Comparison of ENCODE assay signal across 20 cellular contexts in the genomic region with DNA sequence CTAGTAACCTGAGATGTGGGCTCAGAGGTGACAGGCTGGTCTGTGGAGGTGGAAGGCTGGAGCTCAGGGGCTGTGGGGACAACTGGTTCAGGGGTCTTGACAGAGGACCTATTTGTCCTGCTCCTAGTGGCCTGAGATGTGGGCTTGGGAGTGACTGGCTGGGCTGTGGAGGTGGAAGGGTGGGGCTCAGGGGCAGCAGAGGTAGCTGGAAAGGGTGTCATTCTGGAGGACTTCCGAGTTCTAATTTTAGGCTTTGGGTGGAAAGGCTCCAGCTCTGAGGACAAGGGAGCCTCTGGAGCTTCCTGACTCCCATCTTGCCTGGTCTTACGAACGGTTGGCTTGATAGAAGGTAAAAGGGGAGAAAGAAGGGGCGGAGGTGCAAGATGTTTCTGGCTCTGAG. TPM values are rescaled to one million over a fixed set of nuclear protein-coding genes. Genes with fewer than 3 reads are reported as not detected.
DNase-seq lines count a peak whose midpoint lies in the region; ATAC-seq and TF ChIP-seq lines count a peak whose summit lies in the region.
"Had no signal": no experiment of that assay in that cellular context is flagged by ENCODE, and none has a peak within 500 bp of the region (broad histone marks: within the 10 kb centered on the region; RNA-seq: fewer than 3 reads in every experiment).

No MANE protein-coding gene starts in this region.

- no peak overlapping the region for H2AFZ ChIP-seq in mesenchymal stem cell (ENCODE audit: low read depth, low read length)
- H2AFZ ChIP-seq in trophoblast cell (ENCODE audit: insufficient read depth, low read length, poor library complexity): no peak overlapping the region

- H3K9ac ChIP-seq in mesenchymal stem cell (ENCODE audit: low read length): no peak overlapping the region
- no peak overlapping the region for H3K9ac ChIP-seq in trophoblast cell (ENCODE audit: low read length)

- H3K27ac ChIP-seq in heart left ventricle: peak overlapping the region in 4 of 12 donors; percentile 9 to 38 (median 35)
- H3K27ac ChIP-seq in mesenchymal stem cell (ENCODE audit: low read length, poor library complexity, severe bottlenecking): no peak overlapping the region
- H3K27ac ChIP-seq in spleen: no peak overlapping the region
- no peak overlapping the region for H3K27ac ChIP-seq in trophoblast cell (ENCODE audit: low read depth, low read length)

- WGBS in heart left ventricle, 4 donors: 56 to 74% (median 63%) methylated on average over 4 of the region's 4 CpGs
- 97% methylated on average over 4 of the region's 4 CpGs for WGBS in mesenchymal stem cell
- 92 to 97% (median 97%) methylated on average over 4 of the region's 4 CpGs for WGBS in spleen, 5 donors
- WGBS in trophoblast cell (ENCODE audit: extremely low coverage, insufficient coverage, insufficient read length): no CpG with 5 or more reads among the region's 4 CpGs

- H3K18ac ChIP-seq in mesenchymal stem cell (ENCODE audit: low read depth in 1 of 2, low read length in 2 of 2): no peak overlapping the region
- no peak overlapping the region for H3K18ac ChIP-seq in trophoblast cell (ENCODE audit: low read length)

- H2BK5ac ChIP-seq in mesenchymal stem cell (ENCODE audit: low read depth, low read length, poor library complexity, severe bottlenecking) (no peak overlapping the region), trophoblast cell (ENCODE audit: low read depth, low read length, poor library complexity) (no peak overlapping the region)

- H4K12ac ChIP-seq in trophoblast cell (ENCODE audit: low read depth, low read length): no peak overlapping the region

- no peaks in the 10 kb centered on the region for H3K9me3 Mint-ChIP-seq in activated T-cell treated with anti-CD3 and anti-CD28 coated beads, Interleukin-2, amount 50 U/mL, for 24 hours
- no peaks in the 10 kb centered on the region for H3K9me3 Mint-ChIP-seq in activated T-cell treated with anti-CD3 and anti-CD28 coated beads, Interleukin-2, amount 50 U/mL, for 72 hours
- H3K9me3 Mint-ChIP-seq: CD4-positive, alpha-beta T cell; H9 had no signal

- H3K36me3 Mint-ChIP-seq in activated T-cell treated with anti-CD3 and anti-CD28 coated beads, Interleukin-2, amount 50 U/mL, for 24 hours (ENCODE audit: low read depth): peaks cover 83% of the 10 kb centered on the region
- H3K36me3 Mint-ChIP-seq in activated T-cell treated with anti-CD3 and anti-CD28 coated beads, Interleukin-2, amount 50 U/mL, for 72 hours (ENCODE audit: insufficient read depth in 2 of 2): peaks cover 19 to 26% of the 10 kb centered on the region in 2 donors

- H3K4me1 ChIP-seq in heart left ventricle (peaks cover 0 to 5% (median under 1%) of the 10 kb centered on the region in 12 donors), mesenchymal stem cell (ENCODE audit: control insufficient read depth, insufficient read depth, low read depth, low read length) (peaks cover 13% of the 10 kb centered on the region), spleen (peaks cover 0 to 10% (median 0%) of the 10 kb centered on the region in 6 donors), trophoblast cell (ENCODE audit: control insufficient read depth in 1 of 2, insufficient read depth in 2 of 2, low read length in 2 of 2) (peaks cover 3 to 13% of the 10 kb centered on the region in 2 experiments)
- H3K4me1 ChIP-seq: BE2C had no signal

- no peaks in the 10 kb centered on the region for H3K79me2 ChIP-seq in trophoblast cell (ENCODE audit: control insufficient read depth, insufficient read depth, low read length, poor library complexity)

- TF ChIP-seq CTCF in heart left ventricle (IDR thresholded peaks at IDR 0.05) (no peak), spleen (IDR thresholded peaks at IDR 0.05 in 8 of 11, conservative IDR thresholded peaks at IDR 0.05 in 3 of 11) (no peak)

- no peaks in the 10 kb centered on the region for H3K27me3 Mint-ChIP-seq in activated T-cell treated with anti-CD3 and anti-CD28 coated beads, Interleukin-2, amount 50 U/mL, for 24 hours
- H3K27me3 Mint-ChIP-seq in activated T-cell treated with anti-CD3 and anti-CD28 coated beads, Interleukin-2, amount 50 U/mL, for 72 hours (ENCODE audit: low read depth): no peaks in the 10 kb centered on the region
- H3K27me3 Mint-ChIP-seq: CD4-positive, alpha-beta T cell had no signal

- DNase-seq in activated T-cell treated with anti-CD3 and anti-CD28 coated beads, Interleukin-2, amount 50 U/mL, for 24 hours: no peak
- DNase-seq in activated T-cell treated with anti-CD3 and anti-CD28 coated beads, Interleukin-2, amount 50 U/mL, for 72 hours: no peak
- no peak for DNase-seq in heart left ventricle
- no peak for DNase-seq in mesenchymal stem cell
- peak; percentile 22 for DNase-seq in spleen
- DNase-seq in NCI-H1048 (lab: John Stamatoyannopoulos, UW): no peak
- no peak for DNase-seq in trophoblast cell
- DNase-seq: BE2C; CD4-positive, alpha-beta T cell; DMS153; GDM1; H9; KBM-7; NCI-H1694 treated with DMSO at 0.1 percent for 48 hours; NCI-H2107; NCI-H2227 treated with DMSO at 0.1 percent for 48 hours; NCI-H524; RPMI8226 had no signal

- peaks cover 0 to 91% (median 47%) of the 10 kb centered on the region in 9 donors for H3K36me3 ChIP-seq in heart left ventricle
- H3K36me3 ChIP-seq in mesenchymal stem cell (ENCODE audit: control insufficient read depth in 1 of 2, insufficient read depth in 2 of 2, low read depth in 1 of 2, low read length in 2 of 2): peaks cover 33 to 69% of the 10 kb centered on the region in 2 experiments
- peaks cover 0 to 98% (median 45%) of the 10 kb centered on the region in 6 donors for H3K36me3 ChIP-seq in spleen
- H3K36me3 ChIP-seq in trophoblast cell (ENCODE audit: control insufficient read depth in 1 of 2, insufficient read depth in 2 of 2, low read length in 2 of 2): peaks cover 37 to 43% of the 10 kb centered on the region in 2 experiments

- H3K9me3 ChIP-seq in heart left ventricle: no peaks in the 10 kb centered on the region
- no peaks in the 10 kb centered on the region for H3K9me3 ChIP-seq in mesenchymal stem cell (ENCODE audit: control insufficient read depth, low read length)
- H3K9me3 ChIP-seq in spleen: no peaks in the 10 kb centered on the region
- H3K9me3 ChIP-seq in trophoblast cell (ENCODE audit: insufficient read depth, low read depth, low read length): no peaks in the 10 kb centered on the region
- H3K9me3 ChIP-seq: BE2C had no signal

- no peak for TF ChIP-seq POLR2A in heart left ventricle (IDR thresholded peaks at IDR 0.05)
- TF ChIP-seq POLR2A in spleen (IDR thresholded peaks at IDR 0.05): no peak

- no peak overlapping the region for H3K14ac ChIP-seq in mesenchymal stem cell (ENCODE audit: low read length in 2 of 2)
- no peak overlapping the region for H3K14ac ChIP-seq in trophoblast cell (ENCODE audit: low read length)

- ATAC-seq in activated T-cell treated with anti-CD3 and anti-CD28 coated beads, Interleukin-2, amount 50 U/mL, for 72 hours (replicated peaks in 1 of 2): no peak
- ATAC-seq in heart left ventricle (peak; percentile 37 to 84 (median 72)), GM21717 (IDR thresholded peaks at IDR 0.05; ENCODE audit: unreplicated experiment) (no peak)
- ATAC-seq: HepG2 had no signal

- H2BK15ac ChIP-seq in mesenchymal stem cell (ENCODE audit: low read depth, poor library complexity, severe bottlenecking): no peak overlapping the region

- no peak overlapping the region for H4K8ac ChIP-seq in mesenchymal stem cell (ENCODE audit: low read length)
- H4K8ac ChIP-seq in trophoblast cell (ENCODE audit: low read depth, low read length): no peak overlapping the region

- peak overlapping the region; percentile 12 for H3K27ac Mint-ChIP-seq in activated T-cell treated with anti-CD3 and anti-CD28 coated beads, Interleukin-2, amount 50 U/mL, for 24 hours
- no peak overlapping the region for H3K27ac Mint-ChIP-seq in activated T-cell treated with anti-CD3 and anti-CD28 coated beads, Interleukin-2, amount 50 U/mL, for 72 hours
- H3K27ac Mint-ChIP-seq: CD4-positive, alpha-beta T cell; H9 had no signal

- H3K4ac ChIP-seq in mesenchymal stem cell (ENCODE audit: low read depth in 1 of 2, low read length in 2 of 2) (no peak overlapping the region), trophoblast cell (ENCODE audit: low read depth, low read length) (no peak overlapping the region)

- H3K4me3 ChIP-seq in heart left ventricle: no peak overlapping the region
- H3K4me3 ChIP-seq in mesenchymal stem cell (ENCODE audit: insufficient read depth in 1 of 2, low read depth in 1 of 2, low read length in 2 of 2): no peak overlapping the region
- no peak overlapping the region for H3K4me3 ChIP-seq in spleen
- H3K4me3 ChIP-seq in trophoblast cell (ENCODE audit: low read depth, low read length): no peak overlapping the region

- intact Hi-C loops in heart left ventricle (cut with DNase I): no loop called here
- intact Hi-C loops in spleen (cut with DNase I; ENCODE audit: low total_unique reads): no loop called here

- H2BK120ac ChIP-seq in mesenchymal stem cell (ENCODE audit: low read depth, low read length): no peak overlapping the region
- H2BK120ac ChIP-seq in trophoblast cell (ENCODE audit: insufficient read depth, low read length, poor library complexity): no peak overlapping the region

- H3K4me2 ChIP-seq in mesenchymal stem cell (ENCODE audit: low read length, poor library complexity, severe bottlenecking) (no peak overlapping the region), trophoblast cell (ENCODE audit: low read length) (no peak overlapping the region)

- peak overlapping the region; percentile 1 for H2AK5ac ChIP-seq in mesenchymal stem cell (ENCODE audit: low read length, severe bottlenecking)
- H2AK5ac ChIP-seq in trophoblast cell (ENCODE audit: low read length): no peak overlapping the region

- H3K27me3 ChIP-seq in heart left ventricle (no peaks in the 10 kb centered on the region), mesenchymal stem cell (ENCODE audit: control insufficient read depth in 1 of 2, insufficient read depth in 1 of 2, low read length in 2 of 2) (no peaks in the 10 kb centered on the region), spleen (replicated peaks in 1 of 7) (no peaks in the 10 kb centered on the region), trophoblast cell (ENCODE audit: insufficient read depth, low read length) (no peaks in the 10 kb centered on the region)
- H3K27me3 ChIP-seq: BE2C had no signal

- H3K4me1 Mint-ChIP-seq in activated T-cell treated with anti-CD3 and anti-CD28 coated beads, Interleukin-2, amount 50 U/mL, for 24 hours (ENCODE audit: low read depth): no peaks in the 10 kb centered on the region
- peaks cover 6% of the 10 kb centered on the region for H3K4me1 Mint-ChIP-seq in activated T-cell treated with anti-CD3 and anti-CD28 coated beads, Interleukin-2, amount 50 U/mL, for 72 hours (ENCODE audit: low read depth)

- H3K4me3 Mint-ChIP-seq in activated T-cell treated with anti-CD3 and anti-CD28 coated beads, Interleukin-2, amount 50 U/mL, for 24 hours: no peak overlapping the region
- H3K4me3 Mint-ChIP-seq in activated T-cell treated with anti-CD3 and anti-CD28 coated beads, Interleukin-2, amount 50 U/mL, for 72 hours: no peak overlapping the region
- H3K4me3 Mint-ChIP-seq: CD4-positive, alpha-beta T cell; H9 had no signal

- H3K79me1 ChIP-seq in mesenchymal stem cell (replicated peaks; ENCODE audit: low read length, poor library complexity, severe bottlenecking) (peaks cover 2% of the 10 kb centered on the region), trophoblast cell (ENCODE audit: low read length) (no peaks in the 10 kb centered on the region)

- H3K23ac ChIP-seq in mesenchymal stem cell (ENCODE audit: low read length in 2 of 2) (no peak overlapping the region), trophoblast cell (ENCODE audit: low read length) (no peak overlapping the region)

- H4K91ac ChIP-seq in mesenchymal stem cell (ENCODE audit: low read length) (no peak overlapping the region), trophoblast cell (ENCODE audit: low read depth, low read length) (no peak overlapping the region)

- H2BK12ac ChIP-seq in mesenchymal stem cell (ENCODE audit: low read length in 2 of 2) (no peak overlapping the region), trophoblast cell (ENCODE audit: low read length) (no peak overlapping the region)

RNA-seq across cellular contexts. Expression of a gene that starts 11.5 kb away (rescaled TPM):
- total RNA-seq in activated T-cell treated with anti-CD3 and anti-CD28 coated beads, Interleukin-2, amount 50 U/mL, for 72 hours: 100 to 1,000 TPM; 102 to 127 TPM
- total RNA-seq in heart left ventricle: 10 to 100 TPM; 10.6 to 25.0 (median 17.5) TPM
- 10 to 100 TPM in 1 of 2 donors, 1 to 10 TPM in 1; 8.6 to 13.9 TPM for polyA plus RNA-seq in heart left ventricle
- 9.8 TPM for polyA plus RNA-seq in mesenchymal stem cell (2013, experiment 1 of 2)
- 8.6 TPM for polyA plus RNA-seq in mesenchymal stem cell (2013, experiment 2 of 2)
- 10 to 100 TPM; 20.8 to 47.7 (median 39.0) TPM for total RNA-seq in spleen
- polyA plus RNA-seq in spleen: 10 to 100 TPM in 2 of 3 donors, 1 to 10 TPM in 1; 7.8 to 18.2 (median 16.5) TPM
- polyA plus RNA-seq in trophoblast cell (2013): 29.1 and 32.3 TPM in 2 replicates

RNA-seq across cellular contexts. Expression of a gene that starts 14.5 kb away (rescaled TPM):
- 100 to 1,000 TPM; 668 to 724 TPM for total RNA-seq in activated T-cell treated with anti-CD3 and anti-CD28 coated beads, Interleukin-2, amount 50 U/mL, for 72 hours
- 100 to 1,000 TPM; 183 to 474 (median 238) TPM for total RNA-seq in heart left ventricle
- polyA plus RNA-seq in heart left ventricle: 100 to 1,000 TPM; 195 to 497 TPM
- 839 TPM for polyA plus RNA-seq in mesenchymal stem cell (2013, experiment 1 of 2)
- polyA plus RNA-seq in mesenchymal stem cell (2013, experiment 2 of 2): 819 TPM
- total RNA-seq in spleen: 100 to 1,000 TPM; 189 to 344 (median 272) TPM
- 100 to 1,000 TPM; 109 to 203 (median 182) TPM for polyA plus RNA-seq in spleen
- polyA plus RNA-seq in trophoblast cell (2013): 1,464 and 1,542 TPM in 2 replicates

RNA-seq across cellular contexts. Expression of a gene that starts 14.8 kb away (rescaled TPM):
- total RNA-seq in activated T-cell treated with anti-CD3 and anti-CD28 coated beads, Interleukin-2, amount 50 U/mL, for 72 hours: 10 to 100 TPM; 26.9 to 29.6 TPM
- total RNA-seq in heart left ventricle (1 to 10 TPM; 2.2 to 9.6 (median 3.9) TPM), spleen (10 to 100 TPM in 6 of 7 donors, 1 to 10 TPM in 1; 9.8 to 13.8 (median 11.0) TPM)
- polyA plus RNA-seq in heart left ventricle (1 to 10 TPM; 5.6 to 8.6 TPM), spleen (10 to 100 TPM; 14.1 to 19.6 (median 17.7) TPM)
- 35.3 TPM for polyA plus RNA-seq in mesenchymal stem cell (2013, experiment 1 of 2)
- polyA plus RNA-seq in mesenchymal stem cell (2013, experiment 2 of 2): 36.1 TPM
- polyA plus RNA-seq in trophoblast cell (2013): 55.7 and 59.4 TPM in 2 replicates

RNA-seq across cellular contexts. Expression of a gene that starts 19.2 kb away (rescaled TPM):
- 100 to 1,000 TPM; 179 to 200 TPM for total RNA-seq in activated T-cell treated with anti-CD3 and anti-CD28 coated beads, Interleukin-2, amount 50 U/mL, for 72 hours
- 10 to 100 TPM; 11.9 to 77.2 (median 18.5) TPM for total RNA-seq in heart left ventricle
- 10 to 100 TPM; 19.4 to 21.8 TPM for polyA plus RNA-seq in heart left ventricle
- 156 TPM for polyA plus RNA-seq in mesenchymal stem cell (2013, experiment 1 of 2)
- 153 TPM for polyA plus RNA-seq in mesenchymal stem cell (2013, experiment 2 of 2)
- 100 to 1,000 TPM; 128 to 187 (median 150) TPM for total RNA-seq in spleen
- polyA plus RNA-seq in spleen: 100 to 1,000 TPM; 153 to 188 (median 186) TPM
- polyA plus RNA-seq in trophoblast cell (2013): 93.6 and 96.8 TPM in 2 replicates

RNA-seq across cellular contexts. Expression of a gene that starts 32.8 kb away (rescaled TPM):
- total RNA-seq in activated T-cell treated with anti-CD3 and anti-CD28 coated beads, Interleukin-2, amount 50 U/mL, for 72 hours: 10 to 100 TPM; 39.2 to 43.0 TPM
- total RNA-seq in heart left ventricle (10 to 100 TPM; 17.6 to 26.1 (median 21.0) TPM), spleen (10 to 100 TPM; 30.0 to 39.6 (median 35.4) TPM)
- polyA plus RNA-seq in heart left ventricle (10 to 100 TPM; 16.1 to 39.4 TPM), spleen (10 to 100 TPM; 21.7 to 39.7 (median 33.8) TPM)
- polyA plus RNA-seq in mesenchymal stem cell (2013, experiment 1 of 2): 18.7 TPM
- 18.8 TPM for polyA plus RNA-seq in mesenchymal stem cell (2013, experiment 2 of 2)
- polyA plus RNA-seq in trophoblast cell (2013): 20.6 and 21.0 TPM in 2 replicates

Comparison
In these comparisons a context has a peak if more than half of its experiments do, and no peak if none do; other contexts are left out.
1. ATAC-seq: peak in heart left ventricle (4 of 4); none in activated T-cell treated with anti-CD3 and anti-CD28 coated beads, Interleukin-2, amount 50 U/mL, for 72 hours (0 of 2) and GM21717 (single experiment).